Comparison of ENCODE assay signal across 9 cellular contexts in the genomic region with DNA sequence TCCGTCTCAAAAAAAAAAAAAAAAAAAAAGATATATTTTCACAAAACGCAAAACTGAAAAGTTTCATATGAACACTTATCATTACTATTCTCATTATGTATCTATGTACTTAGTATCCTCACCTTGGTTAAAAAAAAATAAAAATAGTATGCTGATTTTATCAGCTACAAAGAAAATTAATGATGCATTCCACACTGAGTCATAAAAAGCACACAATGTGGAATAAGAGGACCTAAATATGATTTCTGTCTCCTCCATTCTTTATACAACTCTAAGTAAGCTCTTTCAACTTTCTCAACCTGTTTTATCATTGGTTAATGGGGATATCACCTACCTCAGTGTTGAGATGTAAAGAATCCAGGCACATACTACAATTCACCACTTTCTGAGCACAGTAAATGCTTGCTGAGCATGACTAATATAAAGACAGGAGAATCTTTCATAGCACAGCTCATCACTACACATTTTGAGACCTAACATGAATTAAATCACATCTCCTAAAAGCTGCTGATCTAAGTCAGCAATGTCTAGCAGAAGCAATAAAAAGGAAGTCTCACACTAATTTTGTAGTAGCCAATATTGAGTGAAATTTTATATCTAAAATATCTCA. TPM values are rescaled to one million over a fixed set of nuclear protein-coding genes. Genes with fewer than 3 reads are reported as not detected.
DNase-seq lines count a peak whose midpoint lies in the region; ATAC-seq and TF ChIP-seq lines count a peak whose summit lies in the region.
"Had no signal": no experiment of that assay in that cellular context is flagged by ENCODE, and none has a peak within 500 bp of the region (broad histone marks: within the 10 kb centered on the region; RNA-seq: fewer than 3 reads in every experiment).

No MANE protein-coding gene starts in this region.

- no peaks in the 10 kb centered on the region for H3K9me3 Mint-ChIP-seq in naive thymus-derived CD8-positive, alpha-beta T cell

- peak overlapping the region; percentile 77; the same call in 1 of the 2 replicates for H3K4me2 ChIP-seq in DND-41 (ENCODE audit: insufficient read depth, low read length)

- H3K4me3 ChIP-seq in DND-41 (ENCODE audit: low read depth in 1 of 2, low read length in 2 of 2) (peak overlapping the region in 1 of 2 experiments; percentile 35; a peak in 1 of 4 replicates), adipocyte (ENCODE audit: low read length) (peak overlapping the region; percentile 97), BE2C (ENCODE audit: low read depth, low read length) (no peak overlapping the region), WERI-Rb-1 (ENCODE audit: low read depth, low read length) (no peak overlapping the region)

- no peak for DNase-seq in DND-41
- peak; percentile 24 for DNase-seq in adipocyte (ENCODE audit: low read depth)
- DNase-seq in naive thymus-derived CD8-positive, alpha-beta T cell, result no peak
- no peak for DNase-seq in BE2C
- DNase-seq in WERI-Rb-1, result no peak
- no peak for DNase-seq in activated CD8-positive, alpha-beta memory T cell treated with anti-CD3 and anti-CD28 coated beads, Interleukin-2, amount 50 U/mL, for 4 hours
- DNase-seq: NCI-H774 had no signal

- ATAC-seq in DND-41 (ENCODE audit: insufficient read depth, low read depth), result no peak
- ATAC-seq in HG03175 (IDR thresholded peaks at IDR 0.05; ENCODE audit: unreplicated experiment), result peak; percentile 19
- no peak for ATAC-seq in naive thymus-derived CD8-positive, alpha-beta T cell
- ATAC-seq in HG02973 (IDR thresholded peaks at IDR 0.05; ENCODE audit: unreplicated experiment), result no peak

- H3K9me3 ChIP-seq in DND-41 (ENCODE audit: insufficient read depth, low read length, severe bottlenecking), result no peaks in the 10 kb centered on the region
- no peaks in the 10 kb centered on the region for H3K9me3 ChIP-seq in adipocyte (ENCODE audit: control insufficient read depth, low read length)
- no peaks in the 10 kb centered on the region for H3K9me3 ChIP-seq in BE2C
- no peaks in the 10 kb centered on the region for H3K9me3 ChIP-seq in WERI-Rb-1 (ENCODE audit: severe bottlenecking)

- H3K4me1 ChIP-seq in DND-41 (ENCODE audit: insufficient read depth, low read length) (peaks cover 55% of the 10 kb centered on the region), adipocyte (ENCODE audit: control insufficient read depth, insufficient read depth, low read length) (peaks cover 24% of the 10 kb centered on the region), BE2C (0 out of 2 replicates have a peak, but pooled peaks cover 2% of the 10 kb centered on the region)

- peaks cover 29 to 78% (median 75%) of the 10 kb centered on the region in 4 donors for H3K4me1 Mint-ChIP-seq in naive thymus-derived CD8-positive, alpha-beta T cell

- peaks cover 76% of the 10 kb centered on the region for H3K79me2 ChIP-seq in DND-41 (ENCODE audit: insufficient read depth, low read length)

- H3K9ac ChIP-seq in DND-41 (ENCODE audit: low read depth, low read length), result peak overlapping the region; percentile 80; the same call in 1 of the 2 replicates
- H3K9ac ChIP-seq in adipocyte (ENCODE audit: low read length), result peak overlapping the region; percentile 99

- POLR2A ChIA-PET in naive thymus-derived CD8-positive, alpha-beta T cell (lab: Charles Lee), result no interaction called here

- peak overlapping the region; percentile 1 to 99 (median 77) for H3K4me3 Mint-ChIP-seq in naive thymus-derived CD8-positive, alpha-beta T cell

- H3K27me3 ChIP-seq in DND-41 (ENCODE audit: insufficient read depth, low read length, poor library complexity) (no peaks in the 10 kb centered on the region), adipocyte (replicated peaks; ENCODE audit: control insufficient read depth, insufficient read depth, low read length) (no peaks in the 10 kb centered on the region), BE2C (no peaks in the 10 kb centered on the region; the same call in 1 of the 2 replicates), WERI-Rb-1 (ENCODE audit: insufficient read depth, low read depth, severe bottlenecking) (no peaks in the 10 kb centered on the region)

- H3K36me3 Mint-ChIP-seq in naive thymus-derived CD8-positive, alpha-beta T cell, result peaks cover 0 to 10% (median 0%) of the 10 kb centered on the region in 3 donors

- peak overlapping the region in 1 of 10 donors; percentile 29 for H3K27ac Mint-ChIP-seq in naive thymus-derived CD8-positive, alpha-beta T cell

- H3K27me3 Mint-ChIP-seq in naive thymus-derived CD8-positive, alpha-beta T cell, result no peaks in the 10 kb centered on the region

- no peak for TF ChIP-seq CTCF in DND-41 (IDR thresholded peaks at IDR 0.05; ENCODE audit: borderline replicate concordance, extremely low read depth, low read length, poor library complexity, severe bottlenecking)
- TF ChIP-seq CTCF in BE2C (IDR thresholded peaks at IDR 0.05; ENCODE audit: low read depth, low read length), result no peak
- no peak for TF ChIP-seq CTCF in WERI-Rb-1 (IDR thresholded peaks at IDR 0.05; ENCODE audit: low read depth, low read length)

- peaks cover 23% of the 10 kb centered on the region; the same call in 1 of the 2 replicates for H4K20me1 ChIP-seq in DND-41 (ENCODE audit: insufficient read depth, low read length)

- H3K27ac ChIP-seq in DND-41 (ENCODE audit: low read length), result no peak overlapping the region
- H3K27ac ChIP-seq in WERI-Rb-1, result no peak overlapping the region

- H2AFZ ChIP-seq in DND-41 (ENCODE audit: low read depth, low read length), result no peak overlapping the region

- no peaks in the 10 kb centered on the region; the same call in 1 of the 2 replicates for H3K36me3 ChIP-seq in DND-41 (ENCODE audit: insufficient read depth, low read length)
- no peaks in the 10 kb centered on the region for H3K36me3 ChIP-seq in adipocyte (ENCODE audit: control insufficient read depth, insufficient read depth, low read length, severe bottlenecking)
- H3K36me3 ChIP-seq in BE2C, result no peaks in the 10 kb centered on the region
- peaks cover 6% of the 10 kb centered on the region for H3K36me3 ChIP-seq in WERI-Rb-1

RNA-seq across cellular contexts. Expression of a gene that starts 2.7 kb away (rescaled TPM):
- total RNA-seq in naive thymus-derived CD8-positive, alpha-beta T cell, result 10 to 100 TPM; 37.5 to 45.7 TPM
- polyA plus RNA-seq in naive thymus-derived CD8-positive, alpha-beta T cell, result 10 to 100 TPM in 1 of 3 donors, 1 to 10 TPM in 2; 8.6 to 10.7 (median 9.9) TPM
- polyA plus RNA-seq in BE2C (2012; ENCODE audit: insufficient read depth, insufficient read length, low read depth), result 10.5 TPM
